8 cellular contexts compared by ENCODE assay signal in genomic region chrX:48897157-48897620, GRCh38. TPM values are rescaled to one million over a fixed set of nuclear protein-coding genes. Genes with fewer than 3 reads are reported as not detected.
A peak's percentile ranks its signal among the peaks of the same experiment; 100 is the strongest.
DNase-seq lines count a peak whose midpoint lies in the region; ATAC-seq and TF ChIP-seq lines count a peak whose summit lies in the region.

No MANE protein-coding gene starts in this region.

- peak; percentile 3 for ATAC-seq in HG03457 (IDR thresholded peaks at IDR 0.05; ENCODE audit: unreplicated experiment)
- ATAC-seq in effector memory CD8-positive, alpha-beta T cell (replicated peaks), result peak; percentile 25
- ATAC-seq in lower lobe of right lung, result peak; percentile 82 to 85

- intact Hi-C loops in lower lobe of right lung (cut with DNase I), result no loop called here

- H3K4me1 Mint-ChIP-seq in effector memory CD8-positive, alpha-beta T cell (ENCODE audit: low read depth in 2 of 2), result peaks cover 6 to 10% of the 10 kb centered on the region in 2 donors

- H3K36me3 Mint-ChIP-seq in effector memory CD8-positive, alpha-beta T cell (ENCODE audit: insufficient read depth), result peaks cover 46% of the 10 kb centered on the region

- peaks cover 8% of the 10 kb centered on the region for H3K4me1 ChIP-seq in lower lobe of right lung

- no peaks in the 10 kb centered on the region for H3K27me3 Mint-ChIP-seq in effector memory CD8-positive, alpha-beta T cell

- DNase-seq in stimulated activated CD4-positive, alpha-beta T cell treated with anti-CD3 and anti-CD28 coated beads, Interleukin-12 subunit alpha, Interleukin-12 subunit beta, amount 100 ng/mL, for 24 hours (ENCODE audit: low read depth in 2 of 2), result peak; percentile 36 to 55
- DNase-seq in stimulated activated CD4-positive, alpha-beta T cell treated with anti-CD3 and anti-CD28 coated beads, Interleukin-2, amount 100 ng/mL, for 48 hours, result no peak
- DNase-seq in NCI-H524 treated with DMSO at 0.1 percent for 48 hours (lab: John Stamatoyannopoulos, UW) (peak; percentile 9), lower lobe of right lung (peak; percentile 81)
- DNase-seq in activated CD4-positive, alpha-beta T cell treated with anti-CD3 and anti-CD28 coated beads, Interleukin-2, amount 50 U/mL, for 48 hours, result peak; percentile 65 to 76
- DNase-seq in effector memory CD8-positive, alpha-beta T cell, result peak in 1 of 3 experiments; percentile 48
- DNase-seq in stimulated activated naive CD4-positive, alpha-beta T cell treated with Interleukin-2 at 50 U/mL for 16 hours (lab: John Stamatoyannopoulos, UW), result peak; percentile 61

- H3K4me3 ChIP-seq in lower lobe of right lung, result peak overlapping the region; percentile 69

- TF ChIP-seq CTCF in lower lobe of right lung (IDR thresholded peaks at IDR 0.05), result no peak

- peak overlapping the region; percentile 97 to 98 for H3K27ac Mint-ChIP-seq in effector memory CD8-positive, alpha-beta T cell

- peak overlapping the region; percentile 80 to 90 for H3K4me3 Mint-ChIP-seq in effector memory CD8-positive, alpha-beta T cell

- H3K36me3 ChIP-seq in lower lobe of right lung, result peaks cover 30% of the 10 kb centered on the region

- no peaks in the 10 kb centered on the region for H3K9me3 Mint-ChIP-seq in effector memory CD8-positive, alpha-beta T cell

- no peaks in the 10 kb centered on the region for H3K9me3 ChIP-seq in lower lobe of right lung

- H3K27ac ChIP-seq in lower lobe of right lung, result peak overlapping the region; percentile 92

- no peaks in the 10 kb centered on the region for H3K27me3 ChIP-seq in lower lobe of right lung (ENCODE audit: low read depth)

RNA-seq across cellular contexts. Expression of gene TIMM17B, which starts 0.4 kb away (rescaled TPM):
- 37.7 TPM for total RNA-seq in lower lobe of right lung

RNA-seq across cellular contexts. Expression of gene PQBP1, which starts 0.5 kb away (rescaled TPM):
- total RNA-seq in lower lobe of right lung, result 55.0 TPM

RNA-seq across cellular contexts. Expression of gene SLC35A2, which starts 14.3 kb away (rescaled TPM):
- 21.3 TPM for total RNA-seq in lower lobe of right lung

RNA-seq across cellular contexts. Expression of gene PIM2, which starts 21.6 kb away (rescaled TPM):
- 20.6 TPM for total RNA-seq in lower lobe of right lung

Comparison
In these comparisons a context has a peak if more than half of its experiments do, and no peak if none do; other contexts are left out.
1. DNase-seq: peak in stimulated activated CD4-positive, alpha-beta T cell treated with anti-CD3 and anti-CD28 coated beads, Interleukin-12 subunit alpha, Interleukin-12 subunit beta, amount 100 ng/mL, for 24 hours (2 of 2), NCI-H524 treated with DMSO at 0.1 percent for 48 hours (single experiment), activated CD4-positive, alpha-beta T cell treated with anti-CD3 and anti-CD28 coated beads, Interleukin-2, amount 50 U/mL, for 48 hours (2 of 2), lower lobe of right lung (single experiment) and stimulated activated naive CD4-positive, alpha-beta T cell treated with Interleukin-2 at 50 U/mL for 16 hours (single experiment); none in stimulated activated CD4-positive, alpha-beta T cell treated with anti-CD3 and anti-CD28 coated beads, Interleukin-2, amount 100 ng/mL, for 48 hours (0 of 2).
2. ATAC-seq: peak in every context shown above with its lines; median percentile 84 in lower lobe of right lung; 25 in effector memory CD8-positive, alpha-beta T cell; 3 in HG03457.